8 cellular contexts compared by ENCODE assay signal in genomic region chr3:107927361-107928083, GRCh38.
A peak's percentile ranks its signal among the peaks of the same experiment; 100 is the strongest.
DNase-seq lines count a peak whose midpoint lies in the region; ATAC-seq, FAIRE-seq and TF ChIP-seq lines count a peak whose summit lies in the region.

No MANE protein-coding gene starts in this region.

- H3K9me3 ChIP-seq in breast epithelium: no peaks in the 10 kb centered on the region

- peak; percentile 93 for ATAC-seq in HG02938 (IDR thresholded peaks at IDR 0.05; ENCODE audit: unreplicated experiment)

- DNase-seq in GM18507 (ENCODE audit: extremely low spot score, insufficient read length, low read depth) (peak; percentile 73), NCI-H2107 (lab: John Stamatoyannopoulos, UW) (peak; percentile 78), breast epithelium (ENCODE audit: low spot score in 2 of 2) (peak; percentile 35 to 68), iPS-NIHi7 (ENCODE audit: extremely low spot score) (peak; percentile 88), KG1 (lab: John Stamatoyannopoulos, UW) (no peak)

- H3K4me1 ChIP-seq in breast epithelium: no peaks in the 10 kb centered on the region

- TF ChIP-seq CTCF in VCaP (conservative IDR thresholded peaks at IDR 0.05): peak; percentile 96
- TF ChIP-seq CTCF in breast epithelium (IDR thresholded peaks at IDR 0.05): peak; percentile 76 to 84 (median 79)

- H3K36me3 ChIP-seq in breast epithelium: no peaks in the 10 kb centered on the region

- H3K27me3 ChIP-seq in breast epithelium: no peaks in the 10 kb centered on the region

- H3K27ac ChIP-seq in VCaP: peak overlapping the region; percentile 71
- no peak overlapping the region for H3K27ac ChIP-seq in breast epithelium
- peak overlapping the region in 11 of 21 experiments; percentile 8 to 63 (median 26) for H3K27ac ChIP-seq in skin epidermis

- H3K4me3 ChIP-seq in breast epithelium: peak overlapping the region; percentile 48 to 73 (median 62)
- H3K4me3 ChIP-seq in skin epidermis: peak overlapping the region; percentile 41 to 62 (median 52)

- FAIRE-seq in GM18507 (lab: Jason Lieb, UNC): peak; percentile 87

- intact Hi-C loops in breast epithelium (cut with DNase I; ENCODE audit: low total_unique reads): no loop called here

- TF ChIP-seq POLR2A in breast epithelium (IDR thresholded peaks at IDR 0.05): no peak

Comparison
In these comparisons a context has a peak if more than half of its experiments do, and no peak if none do; other contexts are left out.
1. H3K27ac ChIP-seq: peak in VCaP (single experiment) and skin epidermis (11 of 21); none in breast epithelium (0 of 2).